In the genomic region with DNA sequence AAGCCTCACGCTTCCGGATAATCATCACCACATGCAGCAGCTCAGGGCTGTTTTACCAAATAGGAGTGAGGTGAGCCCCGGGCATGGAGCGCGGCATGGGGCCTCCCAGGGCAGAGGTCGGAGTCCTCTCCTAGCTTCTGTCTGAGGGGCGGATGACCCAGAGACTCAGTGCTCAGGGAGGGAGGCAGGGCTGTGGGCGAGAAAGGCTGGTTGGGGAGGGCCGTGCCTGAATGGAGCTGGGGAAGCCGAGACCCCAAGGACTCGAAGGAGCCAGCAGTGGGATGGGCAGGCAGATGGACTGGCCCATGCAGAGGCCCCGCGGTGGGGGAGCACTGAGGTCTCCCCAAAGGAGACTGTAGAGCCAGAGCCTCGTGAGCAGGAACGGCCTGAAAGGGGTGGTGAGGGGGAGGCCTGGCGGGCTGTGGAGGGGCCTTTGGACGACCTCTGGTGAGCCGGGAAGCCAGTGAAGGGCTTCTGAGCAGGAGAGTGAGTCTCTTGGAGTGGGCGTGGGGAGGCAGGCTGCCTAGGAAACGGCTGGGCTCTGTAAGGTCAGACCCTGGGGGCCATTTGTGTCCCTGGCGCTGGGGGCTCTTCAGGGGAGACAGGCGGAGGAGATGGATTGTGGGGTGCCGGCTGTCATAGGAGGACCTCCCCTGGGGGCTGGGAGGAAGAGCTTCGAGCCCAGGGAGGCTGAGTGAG, we compare ENCODE assay signal across 20 cellular contexts. TPM values are rescaled to one million over a fixed set of nuclear protein-coding genes. Genes with fewer than 3 reads are reported as not detected.
DNase-seq lines count a peak whose midpoint lies in the region; ATAC-seq, FAIRE-seq and TF ChIP-seq lines count a peak whose summit lies in the region.
"Had no signal": no experiment of that assay in that cellular context is flagged by ENCODE, and none has a peak within 500 bp of the region (broad histone marks: within the 10 kb centered on the region; RNA-seq: fewer than 3 reads in every experiment).

No MANE protein-coding gene starts in this region.

- 2% methylated on average over 21 of the region's 24 CpGs for WGBS in HepG2 (ENCODE audit: low lambda C conversion rate)

- peak overlapping the region; percentile 33 to 67 (median 44) for H3K4me3 ChIP-seq in HepG2 (replicated peaks in 1 of 3; ENCODE audit: insufficient read depth in 1 of 3, low read depth in 2 of 3, low read length in 3 of 3)
- H3K4me3 ChIP-seq: BLaER1, GM23338, MG63, pancreas, thyroid gland had no signal

- H3K27me3 ChIP-seq in HepG2 (ENCODE audit: control insufficient read depth in 1 of 2, insufficient read depth in 2 of 2, low read length in 2 of 2), result peaks cover 2 to 36% of the 10 kb centered on the region in 2 experiments
- H3K27me3 ChIP-seq: BLaER1, MG63, pancreas, thyroid gland had no signal

- no peak for TF ChIP-seq EP300 in HepG2 (IDR thresholded peaks at IDR 0.05; ENCODE audit: low read depth in 2 of 2, low read length in 2 of 2)
- TF ChIP-seq EP300 in HepG2 (CRISPR knock-in tag; IDR thresholded peaks at IDR 0.05; ENCODE audit: borderline replicate concordance), result no peak

- H4K20me1 ChIP-seq in HepG2 (ENCODE audit: insufficient read depth, low read length), result no peaks in the 10 kb centered on the region
- H4K20me1 ChIP-seq: BLaER1 had no signal

- DNase-seq in SK-N-DZ (ENCODE audit: low spot score) (peak; percentile 64), HepG2 (ENCODE audit: low spot score) (no peak), posterior vena cava (ENCODE audit: low spot score) (peak; percentile 55), iPS-NIHi11 (ENCODE audit: low spot score) (no peak)
- no peak for DNase-seq in activated CD4-positive, alpha-beta T cell treated with anti-CD3 and anti-CD28 coated beads for 4 hours
- DNase-seq: activated B cell treated with CpG ODN at 0.5 μM for 24 hours; activated CD4-positive, alpha-beta T cell treated with anti-CD3 and anti-CD28 coated beads, Interleukin-2, amount 50 U/mL, for 4 hours; activated naive CD8-positive, alpha-beta T cell treated with anti-CD3 and anti-CD28 coated beads for 36 hours; DMS79; GF-D8; naive B cell; NCI-H1417 treated with DMSO at 0.1 percent for 48 hours; stimulated activated naive CD4-positive, alpha-beta T cell treated with Interleukin-2 at 50 U/mL for 16 hours had no signal

- FAIRE-seq in HepG2 (lab: Jason Lieb, UNC), result no peak
- FAIRE-seq: GM18507, pancreas had no signal

- in situ Hi-C loops in HepG2 (cut with HindIII; ENCODE audit: extremely low pct_ligation_motif_present, low pct_unique_long_range_greater_than_20kb), result loop anchor here (5.0 kb wide), 1 partner anchor 61 kb away; no protein-coding TSS in a partner anchor

- H3K9me3 ChIP-seq in HepG2 (ENCODE audit: low read length), result no peaks in the 10 kb centered on the region
- H3K9me3 ChIP-seq: BLaER1, MG63, pancreas, thyroid gland had no signal

- peak in 1 of 2 experiments; percentile 58; a peak in 2 of 4 replicates for TF ChIP-seq POLR2A in HepG2 (IDR thresholded peaks at IDR 0.05; ENCODE audit: insufficient read depth in 1 of 2, low read depth in 2 of 2, low read length in 2 of 2)

- ATAC-seq in HepG2, result peak; percentile 55
- ATAC-seq in GM19467 (IDR thresholded peaks at IDR 0.05; ENCODE audit: unreplicated experiment), result no peak
- ATAC-seq: GM23338 had no signal

- no peaks in the 10 kb centered on the region for H3K79me2 ChIP-seq in HepG2 (ENCODE audit: insufficient read depth, low read length)

- peaks cover 85% of the 10 kb centered on the region for H3K4me1 ChIP-seq in HepG2 (ENCODE audit: insufficient read depth, low read length)
- H3K4me1 ChIP-seq: pancreas had no signal

- intact Hi-C loops in HepG2 (cut with micrococcal nuclease; ENCODE audit: unreplicated experiment) (loop anchor here (5.0 kb wide), 2 partner anchors 44 to 379 kb away; no protein-coding TSS in a partner anchor), posterior vena cava (cut with DNase I) (loop anchor here (2.0 to 5.0 kb wide), 2 partner anchors 61 to 65 kb away; no protein-coding TSS in a partner anchor)

- H3K9ac ChIP-seq in HepG2 (ENCODE audit: insufficient read depth, low read depth, low read length), result peak overlapping the region; percentile 30; the same call in 1 of the 2 replicates
- H3K9ac ChIP-seq: BLaER1 had no signal

- no peak for TF ChIP-seq CTCF in HepG2 (CRISPR knock-in tag; IDR thresholded peaks at IDR 0.05)

- H2AFZ ChIP-seq in HepG2 (ENCODE audit: low read length), result no peak overlapping the region
- H2AFZ ChIP-seq: GM23338 had no signal

- CTCF ChIA-PET in HepG2 (lab: Yijun Ruan, JAX; ENCODE audit: low intra/inter-chr PET ratio, low total read pairs), result interaction anchor here (1.6 to 4.3 kb wide), 2 partner anchors 64 to 91 kb away, joined by 6 to 39 read pairs; no protein-coding TSS in a partner anchor

- BruUV-seq in HepG2 (replicated peaks; lab: Mats Ljungman, UMichigan), result no TSS peak

- POLR2A ChIA-PET in HepG2 (lab: Yijun Ruan, JAX), result interaction anchor here (0.6 to 1.6 kb wide), 2 partner anchors 61 to 179 kb away, joined by 3 to 4 read pairs; no protein-coding TSS in a partner anchor

- no peaks in the 10 kb centered on the region for H3K36me3 ChIP-seq in HepG2 (replicated peaks in 1 of 2; ENCODE audit: control insufficient read depth in 1 of 2, insufficient read depth in 2 of 2, low read length in 2 of 2)
- H3K36me3 ChIP-seq: BLaER1, MG63, pancreas, thyroid gland had no signal

- peak overlapping the region; percentile 88 for H3K4me2 ChIP-seq in HepG2 (ENCODE audit: low read depth, low read length)
- H3K4me2 ChIP-seq: BLaER1, GM23338 had no signal

- H3K27ac ChIP-seq in HepG2 (ENCODE audit: extremely low read length, insufficient read depth, low read length), result peak overlapping the region; percentile 51
- H3K27ac ChIP-seq: BLaER1, pancreas, thyroid gland had no signal

- TF ChIP-seq RAD21 in HepG2 (CRISPR knock-in tag; IDR thresholded peaks at IDR 0.05), result no peak

RNA-seq across cellular contexts. Expression of a gene that starts 24.6 kb away (rescaled TPM):
- polyA plus RNA-seq in SK-N-DZ (2014; cell fraction: cytosol; rRNA removed), result 1.7 and 2.2 TPM in 2 replicates
- polyA plus RNA-seq in SK-N-DZ (2014; cell fraction: nucleus; rRNA removed), result 1.8 and 2.6 TPM in 2 replicates
- total RNA-seq in HepG2 (2016; rRNA removed; fragmentation: Illumina TruSeq; extraction: Trizol) (0.15 and 0.58 TPM in 2 replicates), posterior vena cava (under 1 TPM; 0.19 to 0.23 TPM)
- 0.20 and 0.35 TPM in 2 replicates for total RNA-seq in HepG2 (2016; cell fraction: cytosol; rRNA removed; fragmentation: Illumina TruSeq; extraction: Trizol; ENCODE audit: low read depth)
- 0.19 TPM in 2 replicates for total RNA-seq in HepG2 (2016; cell fraction: insoluble cytoplasmic fraction; rRNA removed; fragmentation: Illumina TruSeq; extraction: Trizol)
- 1.1 and 1.4 TPM in 2 replicates for total RNA-seq in HepG2 (2016; cell fraction: membrane; rRNA removed; fragmentation: Illumina TruSeq; extraction: Trizol)
- 0.47 and 0.56 TPM in 2 replicates for total RNA-seq in HepG2 (2016; cell fraction: nucleus; rRNA removed; fragmentation: Illumina TruSeq; extraction: Trizol)
- polyA plus RNA-seq in HepG2 (2011; rRNA removed), result 1.1 TPM in 2 replicates
- 0.99 and 1.7 TPM in 2 replicates for polyA plus RNA-seq in HepG2 (2011; cell fraction: cytosol; rRNA removed)
- 2.5 and 4.2 TPM in 2 replicates for polyA plus RNA-seq in HepG2 (2011; cell fraction: nucleus; rRNA removed)
- 1.6 and 3.8 TPM in 2 replicates for polyA plus RNA-seq in HepG2 (2012)
- polyA plus RNA-seq in HepG2 (2016; cell fraction: cytosol; fragmentation: Illumina TruSeq; extraction: Trizol; ENCODE audit: low read depth), result 1.3 and 1.4 TPM in 2 replicates
- 1.1 and 1.4 TPM in 2 replicates for polyA plus RNA-seq in HepG2 (2016; cell fraction: insoluble cytoplasmic fraction; fragmentation: Illumina TruSeq; extraction: Trizol; ENCODE audit: low read depth)
- 2.9 and 3.6 TPM in 2 replicates for polyA plus RNA-seq in HepG2 (2016; cell fraction: membrane; fragmentation: Illumina TruSeq; extraction: Trizol; ENCODE audit: low read depth)
- polyA plus RNA-seq in HepG2 (2016; cell fraction: nucleus; fragmentation: Illumina TruSeq; extraction: Trizol; ENCODE audit: insufficient read depth, low read depth), result 2.0 and 2.3 TPM in 2 replicates
- 0.78 and 0.84 TPM in 2 replicates for polyA minus RNA-seq in HepG2 (2011; rRNA and poly(A)+ RNA removed; ENCODE audit: low replicate concordance)
- polyA minus RNA-seq in HepG2 (2011; cell fraction: cytosol; rRNA and poly(A)+ RNA removed), result 0.30 and 0.79 TPM in 2 replicates
- polyA minus RNA-seq in HepG2 (2011; cell fraction: nucleus; rRNA and poly(A)+ RNA removed), result 0.37 and 0.39 TPM in 2 replicates

RNA-seq across cellular contexts. Expression of a gene that starts 39.8 kb away (rescaled TPM):
- 51.6 and 62.9 TPM in 2 replicates for polyA plus RNA-seq in SK-N-DZ (2014; cell fraction: cytosol; rRNA removed)
- 188 and 198 TPM in 2 replicates for polyA plus RNA-seq in SK-N-DZ (2014; cell fraction: nucleus; rRNA removed)
- total RNA-seq in HepG2 (2016; rRNA removed; fragmentation: Illumina TruSeq; extraction: Trizol) (16.2 and 21.5 TPM in 2 replicates), posterior vena cava (10 to 100 TPM; 18.3 to 20.5 TPM)
- total RNA-seq in HepG2 (2016; cell fraction: cytosol; rRNA removed; fragmentation: Illumina TruSeq; extraction: Trizol; ENCODE audit: low read depth), result 8.1 and 8.5 TPM in 2 replicates
- total RNA-seq in HepG2 (2016; cell fraction: insoluble cytoplasmic fraction; rRNA removed; fragmentation: Illumina TruSeq; extraction: Trizol), result 14.1 and 20.1 TPM in 2 replicates
- total RNA-seq in HepG2 (2016; cell fraction: membrane; rRNA removed; fragmentation: Illumina TruSeq; extraction: Trizol), result 15.9 and 17.7 TPM in 2 replicates
- 12.3 and 17.7 TPM in 2 replicates for total RNA-seq in HepG2 (2016; cell fraction: nucleus; rRNA removed; fragmentation: Illumina TruSeq; extraction: Trizol)
- polyA plus RNA-seq in HepG2 (2011; rRNA removed), result 28.9 and 36.8 TPM in 2 replicates
- polyA plus RNA-seq in HepG2 (2011; cell fraction: cytosol; rRNA removed), result 15.8 and 28.0 TPM in 2 replicates
- 241 and 327 TPM in 2 replicates for polyA plus RNA-seq in HepG2 (2011; cell fraction: nucleus; rRNA removed)
- polyA plus RNA-seq in HepG2 (2012), result 19.6 and 35.2 TPM in 2 replicates
- polyA plus RNA-seq in HepG2 (2016; cell fraction: cytosol; fragmentation: Illumina TruSeq; extraction: Trizol; ENCODE audit: low read depth), result 10.4 and 11.2 TPM in 2 replicates
- polyA plus RNA-seq in HepG2 (2016; cell fraction: insoluble cytoplasmic fraction; fragmentation: Illumina TruSeq; extraction: Trizol; ENCODE audit: low read depth), result 19.9 and 22.8 TPM in 2 replicates
- 15.2 and 16.9 TPM in 2 replicates for polyA plus RNA-seq in HepG2 (2016; cell fraction: membrane; fragmentation: Illumina TruSeq; extraction: Trizol; ENCODE audit: low read depth)
- 56.6 and 60.9 TPM in 2 replicates for polyA plus RNA-seq in HepG2 (2016; cell fraction: nucleus; fragmentation: Illumina TruSeq; extraction: Trizol; ENCODE audit: insufficient read depth, low read depth)
- polyA minus RNA-seq in HepG2 (2011; rRNA and poly(A)+ RNA removed; ENCODE audit: low replicate concordance), result 22.4 and 30.1 TPM in 2 replicates
- polyA minus RNA-seq in HepG2 (2011; cell fraction: cytosol; rRNA and poly(A)+ RNA removed), result 9.7 and 11.7 TPM in 2 replicates
- polyA minus RNA-seq in HepG2 (2011; cell fraction: nucleus; rRNA and poly(A)+ RNA removed), result 14.4 and 18.2 TPM in 2 replicates

RNA-seq across cellular contexts. Expression of a gene that starts 54.9 kb away (rescaled TPM):
- polyA plus RNA-seq in SK-N-DZ (2014; cell fraction: cytosol; rRNA removed), result 32.9 and 34.5 TPM in 2 replicates
- polyA plus RNA-seq in SK-N-DZ (2014; cell fraction: nucleus; rRNA removed), result 120 and 155 TPM in 2 replicates
- 12.5 and 19.0 TPM in 2 replicates for total RNA-seq in HepG2 (2016; rRNA removed; fragmentation: Illumina TruSeq; extraction: Trizol)
- 2.8 and 3.8 TPM in 2 replicates for total RNA-seq in HepG2 (2016; cell fraction: cytosol; rRNA removed; fragmentation: Illumina TruSeq; extraction: Trizol; ENCODE audit: low read depth)
- total RNA-seq in HepG2 (2016; cell fraction: insoluble cytoplasmic fraction; rRNA removed; fragmentation: Illumina TruSeq; extraction: Trizol), result 9.4 and 19.8 TPM in 2 replicates
- total RNA-seq in HepG2 (2016; cell fraction: membrane; rRNA removed; fragmentation: Illumina TruSeq; extraction: Trizol), result 6.0 and 7.6 TPM in 2 replicates
- total RNA-seq in HepG2 (2016; cell fraction: nucleus; rRNA removed; fragmentation: Illumina TruSeq; extraction: Trizol), result 18.8 and 19.9 TPM in 2 replicates
- polyA plus RNA-seq in HepG2 (2011; rRNA removed), result 14.4 and 18.7 TPM in 2 replicates
- polyA plus RNA-seq in HepG2 (2011; cell fraction: cytosol; rRNA removed), result 10.0 and 18.1 TPM in 2 replicates
- polyA plus RNA-seq in HepG2 (2011; cell fraction: nucleus; rRNA removed), result 88.6 and 104 TPM in 2 replicates
- 10.9 and 17.7 TPM in 2 replicates for polyA plus RNA-seq in HepG2 (2012)
- 3.5 and 4.0 TPM in 2 replicates for polyA plus RNA-seq in HepG2 (2016; cell fraction: cytosol; fragmentation: Illumina TruSeq; extraction: Trizol; ENCODE audit: low read depth)
- polyA plus RNA-seq in HepG2 (2016; cell fraction: insoluble cytoplasmic fraction; fragmentation: Illumina TruSeq; extraction: Trizol; ENCODE audit: low read depth), result 9.5 and 12.3 TPM in 2 replicates
- polyA plus RNA-seq in HepG2 (2016; cell fraction: membrane; fragmentation: Illumina TruSeq; extraction: Trizol; ENCODE audit: low read depth), result 4.9 and 5.3 TPM in 2 replicates
- 54.2 and 57.7 TPM in 2 replicates for polyA plus RNA-seq in HepG2 (2016; cell fraction: nucleus; fragmentation: Illumina TruSeq; extraction: Trizol; ENCODE audit: insufficient read depth, low read depth)
- 9.7 and 16.7 TPM in 2 replicates for polyA minus RNA-seq in HepG2 (2011; rRNA and poly(A)+ RNA removed; ENCODE audit: low replicate concordance)
- polyA minus RNA-seq in HepG2 (2011; cell fraction: cytosol; rRNA and poly(A)+ RNA removed), result 6.4 and 6.9 TPM in 2 replicates
- polyA minus RNA-seq in HepG2 (2011; cell fraction: nucleus; rRNA and poly(A)+ RNA removed), result 7.5 and 7.7 TPM in 2 replicates
- 10 to 100 TPM; 10.8 to 11.9 TPM for total RNA-seq in posterior vena cava

RNA-seq across cellular contexts. Expression of a gene that starts 56.1 kb away (rescaled TPM):
- polyA plus RNA-seq in SK-N-DZ (2014; cell fraction: cytosol; rRNA removed), result 0.41 TPM in 1 of 2 replicates, not detected in the other
- 0.24 and 0.64 TPM in 2 replicates for polyA plus RNA-seq in SK-N-DZ (2014; cell fraction: nucleus; rRNA removed)
- 0.11 TPM in 1 of 2 replicates, not detected in the other for total RNA-seq in HepG2 (2016; rRNA removed; fragmentation: Illumina TruSeq; extraction: Trizol)
- total RNA-seq in HepG2 (2016; cell fraction: cytosol; rRNA removed; fragmentation: Illumina TruSeq; extraction: Trizol; ENCODE audit: low read depth), result not detected in 2 replicates
- 0.17 TPM in 1 of 2 replicates, not detected in the other for total RNA-seq in HepG2 (2016; cell fraction: insoluble cytoplasmic fraction; rRNA removed; fragmentation: Illumina TruSeq; extraction: Trizol)
- not detected in 2 replicates for total RNA-seq in HepG2 (2016; cell fraction: membrane; rRNA removed; fragmentation: Illumina TruSeq; extraction: Trizol)
- 0.12 and 0.28 TPM in 2 replicates for total RNA-seq in HepG2 (2016; cell fraction: nucleus; rRNA removed; fragmentation: Illumina TruSeq; extraction: Trizol)
- 0.12 and 0.31 TPM in 2 replicates for polyA plus RNA-seq in HepG2 (2011; rRNA removed)
- polyA plus RNA-seq in HepG2 (2011; cell fraction: cytosol; rRNA removed), result 0.05 and 0.09 TPM in 2 replicates
- 0.47 and 1.1 TPM in 2 replicates for polyA plus RNA-seq in HepG2 (2011; cell fraction: nucleus; rRNA removed)
- polyA plus RNA-seq in HepG2 (2012), result 0.29 and 0.46 TPM in 2 replicates
- polyA plus RNA-seq in HepG2 (2016; cell fraction: cytosol; fragmentation: Illumina TruSeq; extraction: Trizol; ENCODE audit: low read depth), result not detected in 2 replicates
- polyA plus RNA-seq in HepG2 (2016; cell fraction: insoluble cytoplasmic fraction; fragmentation: Illumina TruSeq; extraction: Trizol; ENCODE audit: low read depth), result not detected in 2 replicates
- polyA plus RNA-seq in HepG2 (2016; cell fraction: membrane; fragmentation: Illumina TruSeq; extraction: Trizol; ENCODE audit: low read depth), result 0.08 TPM in 1 of 2 replicates, not detected in the other
- not detected in 2 replicates for polyA plus RNA-seq in HepG2 (2016; cell fraction: nucleus; fragmentation: Illumina TruSeq; extraction: Trizol; ENCODE audit: insufficient read depth, low read depth)
- not detected in 2 replicates for polyA minus RNA-seq in HepG2 (2011; rRNA and poly(A)+ RNA removed; ENCODE audit: low replicate concordance)
- not detected in 2 replicates for polyA minus RNA-seq in HepG2 (2011; cell fraction: cytosol; rRNA and poly(A)+ RNA removed)
- 0.39 TPM in 1 of 2 replicates, not detected in the other for polyA minus RNA-seq in HepG2 (2011; cell fraction: nucleus; rRNA and poly(A)+ RNA removed)
- total RNA-seq in posterior vena cava, result under 1 TPM; 0.43 to 0.56 TPM
- total RNA-seq: activated B cell treated with CpG ODN at 0.5 μM for 24 hours had no signal

Comparison
In these comparisons a context has a peak if more than half of its experiments do, and no peak if none do; other contexts are left out.
1. DNase-seq: peak in SK-N-DZ (single experiment) and posterior vena cava (single experiment); none in HepG2 (single experiment), iPS-NIHi11 (single experiment) and activated CD4-positive, alpha-beta T cell treated with anti-CD3 and anti-CD28 coated beads for 4 hours (0 of 2).